Comparison of ENCODE assay signal across 15 cellular contexts in genomic region chr19:43561144-43561970, GRCh38. TPM values are rescaled to one million over a fixed set of nuclear protein-coding genes. Genes with fewer than 3 reads are reported as not detected.
DNase-seq lines count a peak whose midpoint lies in the region; ATAC-seq and TF ChIP-seq lines count a peak whose summit lies in the region.
"Had no signal": no experiment of that assay in that cellular context is flagged by ENCODE, and none has a peak within 500 bp of the region (broad histone marks: within the 10 kb centered on the region; RNA-seq: fewer than 3 reads in every experiment).

No MANE protein-coding gene starts in this region.

- no peak for TF ChIP-seq POLR2A in vagina (IDR thresholded peaks at IDR 0.05)

- ATAC-seq in GM21360 (IDR thresholded peaks at IDR 0.05; ENCODE audit: unreplicated experiment), result no peak

- no peaks in the 10 kb centered on the region for H3K27me3 ChIP-seq in BLaER1
- no peaks in the 10 kb centered on the region for H3K27me3 ChIP-seq in ascending aorta
- no peaks in the 10 kb centered on the region for H3K27me3 ChIP-seq in Karpas-422 (ENCODE audit: low read length)
- no peaks in the 10 kb centered on the region for H3K27me3 ChIP-seq in vagina

- intact Hi-C loops in ascending aorta (cut with DNase I) (no loop called here), vagina (cut with DNase I) (loop anchor here (10.0 kb wide), 1 partner anchor 93 kb away; no protein-coding TSS in a partner anchor)

- H3K79me2 ChIP-seq in Karpas-422 (ENCODE audit: low read length), result peaks cover 22% of the 10 kb centered on the region

- H3K9me3 ChIP-seq in BLaER1 (no peaks in the 10 kb centered on the region), HEK293 (ENCODE audit: control insufficient read depth, insufficient read depth, low read depth, low read length) (no peaks in the 10 kb centered on the region; the same call in 1 of the 2 replicates), ascending aorta (no peaks in the 10 kb centered on the region), Karpas-422 (ENCODE audit: low read length) (no peaks in the 10 kb centered on the region), vagina (no peaks in the 10 kb centered on the region)

- H3K27ac Mint-ChIP-seq in nephron progenitor cell, result peak overlapping the region; percentile 75
- H3K27ac Mint-ChIP-seq: GM23338 had no signal

- H4K20me1 ChIP-seq in BLaER1, result no peaks in the 10 kb centered on the region
- no peaks in the 10 kb centered on the region for H4K20me1 ChIP-seq in Karpas-422 (ENCODE audit: insufficient read depth, low read depth, low read length)

- DNase-seq in ascending aorta (ENCODE audit: low spot score in 2 of 2) (no peak), nephron progenitor cell (no peak), Karpas-422 (no peak), hippocampal formation (lab: John Stamatoyannopoulos, UW) (no peak), vagina (ENCODE audit: extremely low spot score in 2 of 2) (no peak)
- DNase-seq: amniotic stem cell; GF-D8; NCI-H1694 treated with DMSO at 0.1 percent for 48 hours; stimulated activated CD4-positive, alpha-beta T cell treated with anti-CD3 and anti-CD28 coated beads, Interleukin-2, amount 100 ng/mL, for 24 hours had no signal

- no peaks in the 10 kb centered on the region for H3K27me3 Mint-ChIP-seq in nephron progenitor cell (ENCODE audit: low read depth, poor library complexity)
- H3K27me3 Mint-ChIP-seq: dendritic cell treated with granulocyte-macrophage colony-stimulating factor and Interleukin-4, amounts not matched to agents 40 ng/mL and 50 ng/mL, for 4 days had no signal

- no peak overlapping the region for H3K4me3 Mint-ChIP-seq in nephron progenitor cell
- H3K4me3 Mint-ChIP-seq: dendritic cell treated with granulocyte-macrophage colony-stimulating factor and Interleukin-4, amounts not matched to agents 40 ng/mL and 50 ng/mL, for 4 days; GM23338 had no signal

- H3K4me2 ChIP-seq in BLaER1 (peak overlapping the region; percentile 87), Karpas-422 (ENCODE audit: low read depth, low read length, poor library complexity, severe bottlenecking) (no peak overlapping the region)
- H3K4me2 ChIP-seq: GM23338 had no signal

- H3K36me3 Mint-ChIP-seq in nephron progenitor cell (ENCODE audit: low read depth), result peaks cover 41% of the 10 kb centered on the region

- H3K4me3 ChIP-seq in BLaER1 (no peak overlapping the region), HEK293 (ENCODE audit: low read depth, low read length) (no peak overlapping the region), ascending aorta (no peak overlapping the region), Karpas-422 (ENCODE audit: low read length) (no peak overlapping the region), vagina (no peak overlapping the region)
- H3K4me3 ChIP-seq: GM23338 had no signal

- peaks cover 73% of the 10 kb centered on the region for H3K4me1 ChIP-seq in BLaER1
- no peaks in the 10 kb centered on the region; the same call in 1 of the 2 replicates for H3K4me1 ChIP-seq in HEK293 (ENCODE audit: control insufficient read depth, insufficient read depth, low read length)
- H3K4me1 ChIP-seq in ascending aorta, result peaks cover 4 to 13% of the 10 kb centered on the region in 2 donors
- H3K4me1 ChIP-seq in Karpas-422 (ENCODE audit: low read length), result peaks cover 5% of the 10 kb centered on the region
- H3K4me1 ChIP-seq in vagina, result peaks cover 9% of the 10 kb centered on the region

- H3K9ac ChIP-seq in BLaER1 (peak overlapping the region; percentile 63), Karpas-422 (ENCODE audit: low read length) (no peak overlapping the region)

- peaks cover 26% of the 10 kb centered on the region for H3K36me3 ChIP-seq in BLaER1
- H3K36me3 ChIP-seq in HEK293 (ENCODE audit: control insufficient read depth in 2 of 2, insufficient read depth in 1 of 2, low read length in 2 of 2), result peaks cover 50 to 91% of the 10 kb centered on the region in 2 experiments
- peaks cover 11 to 30% of the 10 kb centered on the region in 2 donors for H3K36me3 ChIP-seq in ascending aorta
- peaks cover 2% of the 10 kb centered on the region; the same call in 1 of the 2 replicates for H3K36me3 ChIP-seq in Karpas-422 (ENCODE audit: insufficient read depth, low read length)
- H3K36me3 ChIP-seq in vagina, result peaks cover 0 to 6% of the 10 kb centered on the region in 2 donors

- H3K27ac ChIP-seq in BLaER1 (peak overlapping the region; percentile 95), HEK293 (ENCODE audit: extremely low read depth, low read depth, low read length) (0 out of 2 replicates have a peak overlapping the region, but pooled peaks have one; percentile 11), ascending aorta (peak overlapping the region; percentile 73 to 84), Karpas-422 (ENCODE audit: low read length) (no peak overlapping the region), vagina (no peak overlapping the region)

- CTCF ChIA-PET in HEK293 (lab: Yijun Ruan, JAX), result interaction anchor here (0.5 to 1.7 kb wide), 5 partner anchors 11 to 56 kb away, joined by 3 to 9 read pairs (median 6); no protein-coding TSS in a partner anchor

- no peaks in the 10 kb centered on the region for H3K9me2 ChIP-seq in Karpas-422 (replicated peaks; ENCODE audit: insufficient read depth, low read length)

- H2AFZ ChIP-seq in Karpas-422 (ENCODE audit: low read length), result no peak overlapping the region
- H2AFZ ChIP-seq: GM23338 had no signal

- POLR2A ChIA-PET in HEK293 (lab: Yijun Ruan, JAX), result interaction anchor here (0.5 to 1.0 kb wide), 3 partner anchors 24 to 101 kb away, joined by 3 to 5 read pairs (median 3); partner anchors contain the start of genes IRGQ and ZNF576

- H3K4me1 Mint-ChIP-seq in nephron progenitor cell, result peaks cover 9% of the 10 kb centered on the region
- H3K4me1 Mint-ChIP-seq: GM23338 had no signal

- TF ChIP-seq CTCF in HEK293 (tag by site-specific recombination; IDR thresholded peaks at IDR 0.05), result no peak
- no peak for TF ChIP-seq CTCF in ascending aorta (IDR thresholded peaks at IDR 0.05)
- no peak for TF ChIP-seq CTCF in nephron progenitor cell (IDR thresholded peaks at IDR 0.05)
- TF ChIP-seq CTCF in vagina (IDR thresholded peaks at IDR 0.05), result no peak

- H3K9me3 Mint-ChIP-seq in nephron progenitor cell, result no peaks in the 10 kb centered on the region
- H3K9me3 Mint-ChIP-seq: dendritic cell treated with granulocyte-macrophage colony-stimulating factor and Interleukin-4, amounts not matched to agents 40 ng/mL and 50 ng/mL, for 4 days; GM23338 had no signal

TF ChIP-seq in HEK293, 187 proteins besides CTCF, POLR2A, EP300 and RAD21 (continues in another document):
- peak; percentile 14; the same call in 1 of the 2 replicates for TF ChIP-seq SP7 (tag by site-specific recombination; IDR thresholded peaks at IDR 0.05)
- TF ChIP-seq ZNF23 (tag by site-specific recombination; IDR thresholded peaks at IDR 0.05; ENCODE audit: borderline replicate concordance), result no peak
- TF ChIP-seq ZNF324 (tag by site-specific recombination; IDR thresholded peaks at IDR 0.05), result no peak
- 0 out of 2 replicates have a peak, but pooled peaks have one; percentile 15 for TF ChIP-seq TSHZ1 (tag by site-specific recombination; IDR thresholded peaks at IDR 0.05; ENCODE audit: borderline replicate concordance)
- no peak for TF ChIP-seq ZNF585B (tag by site-specific recombination; IDR thresholded peaks at IDR 0.05)
- no peak for TF ChIP-seq ZNF704 (tag by site-specific recombination; IDR thresholded peaks at IDR 0.05)
- TF ChIP-seq ZNF391 (tag by site-specific recombination; IDR thresholded peaks at IDR 0.05; ENCODE audit: borderline replicate concordance, low read depth), result 0 out of 2 replicates have a peak, but pooled peaks have one; percentile 58

RNA-seq across cellular contexts. Expression of gene XRCC1, which starts 14.0 kb away (rescaled TPM):
- total RNA-seq in ascending aorta, result 6.4 TPM
- 40.6 and 70.1 TPM in 2 replicates for total RNA-seq in Karpas-422 (2014; rRNA removed; shearing (Covaris generic); ENCODE audit: low replicate concordance)
- 20.9 TPM for total RNA-seq in vagina

RNA-seq across cellular contexts. Expression of gene PINLYP, which starts 14.2 kb away (rescaled TPM):
- 2.2 TPM for total RNA-seq in ascending aorta
- total RNA-seq in Karpas-422 (2014; rRNA removed; shearing (Covaris generic); ENCODE audit: low replicate concordance), result 3.6 TPM in 1 of 2 replicates, not detected in the other
- total RNA-seq in vagina, result 8.8 TPM

RNA-seq across cellular contexts. Expression of gene ZNF575, which starts 28.4 kb away (rescaled TPM):
- total RNA-seq in ascending aorta, result not detected
- 0.34 TPM in 1 of 2 replicates, not detected in the other for total RNA-seq in Karpas-422 (2014; rRNA removed; shearing (Covaris generic); ENCODE audit: low replicate concordance)
- 2.9 TPM for total RNA-seq in vagina
- total RNA-seq: RPMI7951 had no signal

RNA-seq across cellular contexts. Expression of gene ETHE1, which starts 34.4 kb away (rescaled TPM):
- total RNA-seq in ascending aorta, result 118 TPM
- total RNA-seq in Karpas-422 (2014; rRNA removed; shearing (Covaris generic); ENCODE audit: low replicate concordance), result 6.7 and 13.6 TPM in 2 replicates
- 74.4 TPM for total RNA-seq in vagina

RNA-seq across cellular contexts. Expression of gene IRGQ, which starts 34.6 kb away (rescaled TPM):
- 17.2 TPM for total RNA-seq in ascending aorta
- 10.1 and 10.8 TPM in 2 replicates for total RNA-seq in Karpas-422 (2014; rRNA removed; shearing (Covaris generic); ENCODE audit: low replicate concordance)
- total RNA-seq in vagina, result 11.0 TPM

Comparison
In these comparisons a context has a peak if more than half of its experiments do, and no peak if none do; other contexts are left out.
1. H3K27ac ChIP-seq: peak in BLaER1 (single experiment), HEK293 (single experiment) and ascending aorta (2 of 2); none in Karpas-422 (single experiment) and vagina (single experiment).